ENCODE assay signal across 29 cellular contexts in the genomic region with DNA sequence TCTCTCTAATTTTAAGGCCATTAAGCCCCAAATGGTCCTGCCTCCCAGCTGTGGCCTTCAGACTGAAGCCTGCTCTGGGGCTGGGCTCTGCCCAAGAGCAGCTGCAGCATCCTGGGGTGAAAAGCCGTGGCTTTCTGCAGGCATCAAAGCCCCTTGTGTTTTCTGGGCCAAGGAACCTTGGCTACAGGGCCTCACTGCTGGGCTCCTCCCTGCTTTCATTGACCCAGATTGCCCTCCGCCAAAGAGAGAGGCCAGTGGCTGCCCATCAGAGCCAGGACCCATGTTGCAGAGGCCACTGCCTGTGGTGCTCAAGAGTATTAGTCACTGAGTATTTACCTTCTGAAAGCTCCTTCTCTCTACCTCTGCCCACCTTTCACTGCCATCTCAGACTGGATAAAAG.
"Had no signal": no experiment of that assay in that cellular context is flagged by ENCODE, and none has a peak within 500 bp of the region (broad histone marks: within the 10 kb centered on the region; RNA-seq: fewer than 3 reads in every experiment).

No MANE protein-coding gene starts in this region.

- DNase-seq: activated CD4-positive, alpha-beta T cell treated with anti-CD3 and anti-CD28 coated beads, Interleukin-2, amount 10 ng/mL, durations not matched to agents 7 days and 5 days; activated CD4-positive, CD25-positive, alpha-beta regulatory T cell treated with anti-CD3 and anti-CD28 coated beads, Interleukin-2, amount 50 U/mL, for 72 hours; activated CD8-positive, alpha-beta T cell treated with anti-CD3 and anti-CD28 coated beads for 36 hours; activated gamma-delta T cell treated with Interleukin-2 at 50 U/mL for 16 hours; activated naive CD8-positive, alpha-beta T cell treated with anti-CD3 and anti-CD28 coated beads, Interleukin-2, amount 50 U/mL, for 24 hours; activated T-cell treated with anti-CD3 and anti-CD28 coated beads, Interleukin-2, amount 50 U/mL, for 4 hours; dermis blood vessel endothelial cell; effector CD8-positive, alpha-beta T cell; esophagus squamous epithelium; foreskin melanocyte; immature natural killer cell; kidney; left colon; mesenchymal stem cell; mucosa of descending colon; pancreas; right lobe of liver; stimulated activated CD4-positive, alpha-beta T cell treated with anti-CD3 and anti-CD28 coated beads, Interleukin-12 subunit alpha, Interleukin-12 subunit beta, amount 100 ng/mL, for 4 hours; stimulated activated CD4-positive, alpha-beta T cell treated with anti-CD3 and anti-CD28 coated beads, Interleukin-4, amount 100 ng/mL, for 1 hour; stimulated activated naive CD8-positive, alpha-beta T cell treated with anti-CD3 and anti-CD28 coated beads, Interleukin-15, Interleukin-2, amounts not matched to agents 100 U/mL and 50 U/mL, for 24 hours; T-helper 2 cell; uterus had no signal

- H3K36me3 ChIP-seq: breast epithelium, esophagus squamous epithelium, neutrophil, pancreas, right lobe of liver, uterus had no signal

- H3K4me1 ChIP-seq: breast epithelium, pancreas, right lobe of liver, uterus had no signal

- H3K4me3 ChIP-seq: esophagus squamous epithelium, hepatocyte, mucosa of descending colon, pancreas, right lobe of liver, skin epidermis, uterus had no signal

- H3K27ac ChIP-seq: breast epithelium, epithelial cell of prostate, esophagus squamous epithelium, hepatocyte, neutrophil, pancreas, right lobe of liver, skin epidermis, uterus had no signal

- H3K9me3 ChIP-seq: breast epithelium, esophagus squamous epithelium, mucosa of descending colon, neutrophil, pancreas, right lobe of liver, uterus had no signal

- H3K27me3 ChIP-seq: breast epithelium, hepatocyte, pancreas, right lobe of liver, uterus had no signal

- ATAC-seq: activated CD8-positive, alpha-beta T cell treated with anti-CD3 and anti-CD28 coated beads for 36 hours; activated naive CD8-positive, alpha-beta T cell treated with anti-CD3 and anti-CD28 coated beads, Interleukin-2, amount 50 U/mL, for 24 hours; activated T-cell treated with anti-CD3 and anti-CD28 coated beads, Interleukin-2, amount 50 U/mL, for 4 hours; activated T-helper 17 cell treated with anti-CD3 and anti-CD28 coated beads, Interleukin-2, amount 50 U/mL, for 72 hours; left colon; mucosa of descending colon; natural killer cell treated with Interleukin-12 subunit alpha and Interleukin-12 subunit beta and Interleukin-15 and Interleukin-18, amount 100 ng/mL, for 72 hours; pancreas; right lobe of liver; stimulated activated naive CD8-positive, alpha-beta T cell treated with anti-CD3 and anti-CD28 coated beads, Interleukin-15, Interleukin-2, amounts not matched to agents 100 U/mL and 50 U/mL, for 24 hours had no signal
